21 cellular contexts compared by ENCODE assay signal in the genomic region with DNA sequence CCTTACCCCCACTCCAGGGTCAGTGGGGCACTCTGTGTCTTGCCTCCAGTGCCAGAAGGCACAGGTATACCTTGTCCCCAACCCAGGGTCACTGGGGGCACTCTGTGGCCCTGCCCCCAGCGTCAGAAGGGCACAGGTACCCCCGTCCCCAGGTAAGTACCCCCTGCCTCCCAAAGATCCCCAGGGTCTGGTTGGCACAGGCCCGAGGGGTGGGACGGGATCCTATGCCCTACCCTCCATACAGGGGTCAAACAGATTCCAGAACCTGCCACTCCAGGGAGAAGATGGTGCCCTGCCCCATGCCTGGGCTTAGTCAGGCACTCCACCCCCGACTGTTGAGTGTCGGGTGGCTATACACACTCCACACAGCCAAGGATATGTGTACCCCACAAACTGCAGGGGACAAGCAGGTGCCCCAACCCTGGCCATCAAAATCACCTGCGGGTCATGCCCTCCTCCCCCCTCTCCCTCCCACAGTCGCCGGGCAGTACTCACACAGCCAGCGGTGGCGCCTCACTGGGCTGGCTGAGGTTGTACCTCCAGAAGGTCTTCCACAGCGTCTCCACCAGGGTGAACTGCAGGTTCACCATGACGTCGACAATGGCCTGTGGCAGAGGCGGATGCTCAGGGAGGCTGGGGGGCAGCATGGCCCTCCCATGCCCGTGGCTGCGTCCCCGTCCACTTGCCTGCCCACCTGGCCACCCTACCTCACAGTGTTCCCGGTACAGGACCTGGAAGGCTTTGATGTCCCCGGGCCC. TPM values are rescaled to one million over a fixed set of nuclear protein-coding genes. Genes with fewer than 3 reads are reported as not detected.
DNase-seq lines count a peak whose midpoint lies in the region; ATAC-seq, FAIRE-seq and TF ChIP-seq lines count a peak whose summit lies in the region.
"Had no signal": no experiment of that assay in that cellular context is flagged by ENCODE, and none has a peak within 500 bp of the region (broad histone marks: within the 10 kb centered on the region; RNA-seq: fewer than 3 reads in every experiment).

No MANE protein-coding gene starts in this region.

- H3K79me2 ChIP-seq in HepG2 (ENCODE audit: insufficient read depth, low read length) = no peaks in the 10 kb centered on the region

- TF ChIP-seq RAD21 in HepG2 (CRISPR knock-in tag; IDR thresholded peaks at IDR 0.05) = no peak

- TF ChIP-seq EP300 in HepG2 (IDR thresholded peaks at IDR 0.05; ENCODE audit: low read depth in 2 of 2, low read length in 2 of 2) = no peak
- no peak for TF ChIP-seq EP300 in HepG2 (CRISPR knock-in tag; IDR thresholded peaks at IDR 0.05; ENCODE audit: borderline replicate concordance)

- no TSS peak for BruUV-seq in HepG2 (replicated peaks; lab: Mats Ljungman, UMichigan)

- DNase-seq in Right ventricle myocardium inferior (ENCODE audit: missing footprints) (peak; percentile 1), left cardiac atrium (no peak), ecto neural progenitor cell (ENCODE audit: low spot score) (peak; percentile 46), HepG2 (ENCODE audit: low spot score) (no peak), NCI-H510A (lab: John Stamatoyannopoulos, UW) (no peak), body of pancreas (no peak), anterior cingulate cortex (lab: John Stamatoyannopoulos, UW) (no peak)
- DNase-seq: 8988T; CD4-positive, alpha-beta memory T cell; DMS153; DND-41; EL had no signal

- TF ChIP-seq CTCF in HepG2 (CRISPR knock-in tag; IDR thresholded peaks at IDR 0.05) (no peak), body of pancreas (IDR thresholded peaks at IDR 0.05) (no peak)

- H3K27me3 ChIP-seq in HepG2 (ENCODE audit: control insufficient read depth in 1 of 2, insufficient read depth in 2 of 2, low read length in 2 of 2) (no peaks in the 10 kb centered on the region), body of pancreas (no peaks in the 10 kb centered on the region)
- H3K27me3 ChIP-seq: BLaER1 had no signal

- no peak overlapping the region for H3K27ac ChIP-seq in HepG2 (ENCODE audit: extremely low read length, insufficient read depth, low read length)
- H3K27ac ChIP-seq in body of pancreas = no peak overlapping the region
- H3K27ac ChIP-seq: BLaER1 had no signal

- no peak overlapping the region for H2AFZ ChIP-seq in HepG2 (ENCODE audit: low read length)

- H3K36me3 ChIP-seq in HepG2 (replicated peaks in 1 of 2; ENCODE audit: control insufficient read depth in 1 of 2, insufficient read depth in 2 of 2, low read length in 2 of 2) = peaks cover 10 to 35% of the 10 kb centered on the region in 2 experiments
- peaks cover 23 to 26% of the 10 kb centered on the region in 2 donors for H3K36me3 ChIP-seq in body of pancreas (replicated peaks in 1 of 2; ENCODE audit: insufficient read depth in 1 of 2, low read depth in 2 of 2)

- no peak for FAIRE-seq in HepG2 (lab: Jason Lieb, UNC)
- FAIRE-seq: GM12878, GM19239, H1, HTR-8/SVneo had no signal

- H3K9me3 ChIP-seq in HepG2 (ENCODE audit: low read length) = no peaks in the 10 kb centered on the region
- no peaks in the 10 kb centered on the region for H3K9me3 ChIP-seq in body of pancreas
- H3K9me3 ChIP-seq: BLaER1, HAP-1 had no signal

- H3K4me1 ChIP-seq in HepG2 (ENCODE audit: insufficient read depth, low read length) (no peaks in the 10 kb centered on the region), body of pancreas (no peaks in the 10 kb centered on the region)
- H3K4me1 ChIP-seq: BLaER1, HAP-1 had no signal

- 97% methylated on average over 10 of the region's 20 CpGs for WGBS in HepG2 (ENCODE audit: low lambda C conversion rate)
- WGBS in body of pancreas, 2 donors = 90 to 100% methylated on average over 5 to 20 of the region's 20 CpGs

- in situ Hi-C loops in HepG2 (cut with HindIII; ENCODE audit: extremely low pct_ligation_motif_present, low pct_unique_long_range_greater_than_20kb) = no loop called here

- intact Hi-C loops in Right ventricle myocardium inferior (cut with DNase I) (no loop called here), left cardiac atrium (cut with DNase I) (no loop called here), HepG2 (cut with micrococcal nuclease; ENCODE audit: unreplicated experiment) (no loop called here), body of pancreas (cut with DNase I) (no loop called here)

- no peak overlapping the region for H3K9ac ChIP-seq in HepG2 (ENCODE audit: insufficient read depth, low read depth, low read length)
- H3K9ac ChIP-seq: BLaER1 had no signal

- no peak overlapping the region for H3K4me3 ChIP-seq in HepG2 (replicated peaks in 1 of 3; ENCODE audit: insufficient read depth in 1 of 3, low read depth in 2 of 3, low read length in 3 of 3)
- H3K4me3 ChIP-seq in body of pancreas = no peak overlapping the region
- H3K4me3 ChIP-seq: BLaER1, GM12878, HAP-1 had no signal

- no peak for TF ChIP-seq POLR2A in HepG2 (IDR thresholded peaks at IDR 0.05; ENCODE audit: insufficient read depth in 1 of 2, low read depth in 2 of 2, low read length in 2 of 2)
- TF ChIP-seq POLR2A in body of pancreas (IDR thresholded peaks at IDR 0.05) = no peak

- CTCF ChIA-PET in HepG2 (lab: Yijun Ruan, JAX; ENCODE audit: low intra/inter-chr PET ratio, low total read pairs) = no interaction called here

- ATAC-seq in Right ventricle myocardium inferior (no peak), left cardiac atrium (no peak), HepG2 (no peak), body of pancreas (no peak)
- ATAC-seq: GM12878 had no signal

- no peak overlapping the region for H3K4me2 ChIP-seq in HepG2 (ENCODE audit: low read depth, low read length)
- H3K4me2 ChIP-seq: BLaER1 had no signal

- no peaks in the 10 kb centered on the region for H4K20me1 ChIP-seq in HepG2 (ENCODE audit: insufficient read depth, low read length)
- H4K20me1 ChIP-seq: BLaER1 had no signal

- POLR2A ChIA-PET in HepG2 (lab: Yijun Ruan, JAX) = no interaction called here

RNA-seq across cellular contexts. Expression of a gene that starts 13.8 kb away (rescaled TPM):
- 18.0 TPM for total RNA-seq in Right ventricle myocardium inferior
- 10 to 100 TPM; 17.1 to 19.2 TPM for total RNA-seq in left cardiac atrium
- total RNA-seq in HepG2 (2016; rRNA removed; fragmentation: Illumina TruSeq; extraction: Trizol) = 8.5 and 14.0 TPM in 2 replicates
- total RNA-seq in HepG2 (2016; cell fraction: cytosol; rRNA removed; fragmentation: Illumina TruSeq; extraction: Trizol; ENCODE audit: low read depth) = 11.3 and 12.1 TPM in 2 replicates
- 7.3 and 14.2 TPM in 2 replicates for total RNA-seq in HepG2 (2016; cell fraction: insoluble cytoplasmic fraction; rRNA removed; fragmentation: Illumina TruSeq; extraction: Trizol)
- 13.3 and 15.4 TPM in 2 replicates for total RNA-seq in HepG2 (2016; cell fraction: membrane; rRNA removed; fragmentation: Illumina TruSeq; extraction: Trizol)
- 12.9 and 17.6 TPM in 2 replicates for total RNA-seq in HepG2 (2016; cell fraction: nucleus; rRNA removed; fragmentation: Illumina TruSeq; extraction: Trizol)
- 13.5 and 13.6 TPM in 2 replicates for polyA plus RNA-seq in HepG2 (2011; rRNA removed)
- polyA plus RNA-seq in HepG2 (2011; cell fraction: cytosol; rRNA removed) = 5.9 and 10.2 TPM in 2 replicates
- polyA plus RNA-seq in HepG2 (2011; cell fraction: nucleus; rRNA removed) = 69.0 and 111 TPM in 2 replicates
- polyA plus RNA-seq in HepG2 (2012) = 9.5 and 10.5 TPM in 2 replicates
- 8.3 and 9.9 TPM in 2 replicates for polyA plus RNA-seq in HepG2 (2016; cell fraction: cytosol; fragmentation: Illumina TruSeq; extraction: Trizol; ENCODE audit: low read depth)
- polyA plus RNA-seq in HepG2 (2016; cell fraction: insoluble cytoplasmic fraction; fragmentation: Illumina TruSeq; extraction: Trizol; ENCODE audit: low read depth) = 15.3 and 20.8 TPM in 2 replicates
- 8.6 TPM in 2 replicates for polyA plus RNA-seq in HepG2 (2016; cell fraction: membrane; fragmentation: Illumina TruSeq; extraction: Trizol; ENCODE audit: low read depth)
- polyA plus RNA-seq in HepG2 (2016; cell fraction: nucleus; fragmentation: Illumina TruSeq; extraction: Trizol; ENCODE audit: insufficient read depth, low read depth) = 52.7 and 54.2 TPM in 2 replicates
- polyA minus RNA-seq in HepG2 (2011; rRNA and poly(A)+ RNA removed; ENCODE audit: low replicate concordance) = 18.8 and 26.1 TPM in 2 replicates
- 6.5 and 8.8 TPM in 2 replicates for polyA minus RNA-seq in HepG2 (2011; cell fraction: cytosol; rRNA and poly(A)+ RNA removed)
- 12.1 and 15.6 TPM in 2 replicates for polyA minus RNA-seq in HepG2 (2011; cell fraction: nucleus; rRNA and poly(A)+ RNA removed)
- total RNA-seq in body of pancreas = 10 to 100 TPM in 1 of 2 donors, 1 to 10 TPM in 1; 7.0 to 20.4 TPM

RNA-seq across cellular contexts. Expression of a gene that starts 27.9 kb away (rescaled TPM):
- 2.5 TPM for total RNA-seq in Right ventricle myocardium inferior
- 1 to 10 TPM; 1.1 to 1.4 TPM for total RNA-seq in left cardiac atrium
- total RNA-seq in HepG2 (2016; rRNA removed; fragmentation: Illumina TruSeq; extraction: Trizol) = not detected in 2 replicates
- total RNA-seq in HepG2 (2016; cell fraction: cytosol; rRNA removed; fragmentation: Illumina TruSeq; extraction: Trizol; ENCODE audit: low read depth) = not detected in 2 replicates
- not detected in 2 replicates for total RNA-seq in HepG2 (2016; cell fraction: insoluble cytoplasmic fraction; rRNA removed; fragmentation: Illumina TruSeq; extraction: Trizol)
- 0.17 TPM in 1 of 2 replicates, not detected in the other for total RNA-seq in HepG2 (2016; cell fraction: membrane; rRNA removed; fragmentation: Illumina TruSeq; extraction: Trizol)
- not detected in 2 replicates for total RNA-seq in HepG2 (2016; cell fraction: nucleus; rRNA removed; fragmentation: Illumina TruSeq; extraction: Trizol)
- 0.18 TPM in 1 of 2 replicates, not detected in the other for polyA plus RNA-seq in HepG2 (2011; rRNA removed)
- polyA plus RNA-seq in HepG2 (2011; cell fraction: cytosol; rRNA removed) = 0.15 TPM in 1 of 2 replicates, not detected in the other
- 0.26 TPM in 2 replicates for polyA plus RNA-seq in HepG2 (2011; cell fraction: nucleus; rRNA removed)
- polyA plus RNA-seq in HepG2 (2012) = 0.19 and 0.24 TPM in 2 replicates
- polyA plus RNA-seq in HepG2 (2016; cell fraction: cytosol; fragmentation: Illumina TruSeq; extraction: Trizol; ENCODE audit: low read depth) = not detected in 2 replicates
- polyA plus RNA-seq in HepG2 (2016; cell fraction: insoluble cytoplasmic fraction; fragmentation: Illumina TruSeq; extraction: Trizol; ENCODE audit: low read depth) = not detected in 2 replicates
- not detected in 2 replicates for polyA plus RNA-seq in HepG2 (2016; cell fraction: membrane; fragmentation: Illumina TruSeq; extraction: Trizol; ENCODE audit: low read depth)
- not detected in 2 replicates for polyA plus RNA-seq in HepG2 (2016; cell fraction: nucleus; fragmentation: Illumina TruSeq; extraction: Trizol; ENCODE audit: insufficient read depth, low read depth)
- polyA minus RNA-seq in HepG2 (2011; rRNA and poly(A)+ RNA removed; ENCODE audit: low replicate concordance) = 0.54 TPM in 1 of 2 replicates, not detected in the other
- polyA minus RNA-seq in HepG2 (2011; cell fraction: cytosol; rRNA and poly(A)+ RNA removed) = not detected in 2 replicates
- polyA minus RNA-seq in HepG2 (2011; cell fraction: nucleus; rRNA and poly(A)+ RNA removed) = not detected in 2 replicates
- under 1 TPM in 1 of 2 donors, not detected in 1; 0.66 TPM for total RNA-seq in body of pancreas
- total RNA-seq: A673; CD4-positive, alpha-beta memory T cell; G401; GM12878 had no signal
- polyA plus RNA-seq: CD4-positive, alpha-beta memory T cell; IgD-negative memory B cell had no signal

RNA-seq across cellular contexts. Expression of a gene that starts 40.0 kb away (rescaled TPM):
- total RNA-seq in Right ventricle myocardium inferior (15.4 TPM), left cardiac atrium (10 to 100 TPM; 11.0 to 12.3 TPM), HepG2 (2016; rRNA removed; fragmentation: Illumina TruSeq; extraction: Trizol) (1.3 and 1.4 TPM in 2 replicates), body of pancreas (1 to 10 TPM; 3.9 to 7.6 TPM)
- total RNA-seq in HepG2 (2016; cell fraction: cytosol; rRNA removed; fragmentation: Illumina TruSeq; extraction: Trizol; ENCODE audit: low read depth) = 0.62 and 1.0 TPM in 2 replicates
- total RNA-seq in HepG2 (2016; cell fraction: insoluble cytoplasmic fraction; rRNA removed; fragmentation: Illumina TruSeq; extraction: Trizol) = 1.2 and 1.9 TPM in 2 replicates
- total RNA-seq in HepG2 (2016; cell fraction: membrane; rRNA removed; fragmentation: Illumina TruSeq; extraction: Trizol) = 1.2 and 1.6 TPM in 2 replicates
- 2.1 and 2.3 TPM in 2 replicates for total RNA-seq in HepG2 (2016; cell fraction: nucleus; rRNA removed; fragmentation: Illumina TruSeq; extraction: Trizol)
- 0.56 and 1.1 TPM in 2 replicates for polyA plus RNA-seq in HepG2 (2011; rRNA removed)
- polyA plus RNA-seq in HepG2 (2011; cell fraction: cytosol; rRNA removed) = 0.14 and 0.17 TPM in 2 replicates
- 5.8 and 9.2 TPM in 2 replicates for polyA plus RNA-seq in HepG2 (2011; cell fraction: nucleus; rRNA removed)
- polyA plus RNA-seq in HepG2 (2012) = 2.1 and 3.0 TPM in 2 replicates
- polyA plus RNA-seq in HepG2 (2016; cell fraction: cytosol; fragmentation: Illumina TruSeq; extraction: Trizol; ENCODE audit: low read depth) = 0.23 and 0.45 TPM in 2 replicates
- polyA plus RNA-seq in HepG2 (2016; cell fraction: insoluble cytoplasmic fraction; fragmentation: Illumina TruSeq; extraction: Trizol; ENCODE audit: low read depth) = 1.9 and 3.5 TPM in 2 replicates
- polyA plus RNA-seq in HepG2 (2016; cell fraction: membrane; fragmentation: Illumina TruSeq; extraction: Trizol; ENCODE audit: low read depth) = 0.90 and 1.1 TPM in 2 replicates
- polyA plus RNA-seq in HepG2 (2016; cell fraction: nucleus; fragmentation: Illumina TruSeq; extraction: Trizol; ENCODE audit: insufficient read depth, low read depth) = 8.9 and 9.5 TPM in 2 replicates
- polyA minus RNA-seq in HepG2 (2011; rRNA and poly(A)+ RNA removed; ENCODE audit: low replicate concordance) = 1.2 and 1.4 TPM in 2 replicates
- polyA minus RNA-seq in HepG2 (2011; cell fraction: cytosol; rRNA and poly(A)+ RNA removed) = 1.5 and 2.4 TPM in 2 replicates
- 1.1 and 3.0 TPM in 2 replicates for polyA minus RNA-seq in HepG2 (2011; cell fraction: nucleus; rRNA and poly(A)+ RNA removed)

Comparison
In these comparisons a context has a peak if more than half of its experiments do, and no peak if none do; other contexts are left out.
1. DNase-seq: peak in Right ventricle myocardium inferior (single experiment) and ecto neural progenitor cell (single experiment); none in left cardiac atrium (single experiment), HepG2 (single experiment), NCI-H510A (single experiment), body of pancreas (0 of 4) and anterior cingulate cortex (0 of 58).